22 cellular contexts compared by ENCODE assay signal in the genomic region with DNA sequence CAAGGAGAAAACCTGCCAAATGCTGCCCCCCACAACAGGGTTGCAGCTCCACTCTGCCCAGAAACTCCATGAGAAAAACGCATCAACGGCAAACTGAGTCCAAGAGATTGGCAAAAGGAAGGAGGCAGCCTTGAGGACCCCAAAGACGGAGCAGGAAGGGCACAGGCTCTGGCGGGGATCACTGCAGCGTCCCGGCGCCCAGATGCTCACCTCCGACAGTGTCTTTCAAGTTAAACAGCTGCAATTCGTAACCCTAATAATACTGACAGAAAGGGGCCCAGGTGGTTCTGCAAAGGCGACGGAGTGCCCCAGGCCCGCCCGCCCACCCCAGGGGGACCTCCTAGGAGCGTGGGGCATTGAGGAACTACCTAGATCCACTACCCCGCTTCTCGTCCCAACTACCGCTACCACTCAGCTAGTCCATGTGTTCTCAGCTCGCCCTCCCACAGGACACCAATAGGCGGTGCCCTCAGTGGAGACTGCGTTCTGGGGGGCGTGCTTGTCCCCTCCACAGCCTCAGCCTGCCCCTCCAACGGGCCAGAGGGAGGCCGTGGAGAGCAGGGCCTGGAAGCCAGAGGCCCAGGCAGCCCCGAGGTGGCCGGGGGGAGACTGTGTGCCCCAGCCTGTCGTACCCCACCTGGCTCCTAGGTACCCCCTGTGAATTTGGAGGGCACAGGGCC.
"Had no signal": no experiment of that assay in that cellular context is flagged by ENCODE, and none has a peak within 500 bp of the region (broad histone marks: within the 10 kb centered on the region; RNA-seq: fewer than 3 reads in every experiment).

No MANE protein-coding gene starts in this region.

- H3K4me1 Mint-ChIP-seq: activated CD4-positive, alpha-beta T cell treated with anti-CD3 and anti-CD28 coated beads for 36 hours; stimulated activated effector memory CD8-positive, alpha-beta T cell treated with anti-CD3 and anti-CD28 coated beads, Interleukin-12 subunit alpha, Interleukin-12 subunit beta, amount 100 ng/mL, for 72 hours had no signal

- H3K27ac Mint-ChIP-seq: activated CD4-positive, alpha-beta memory T cell treated with anti-CD3 and anti-CD28 coated beads for 36 hours; activated CD4-positive, alpha-beta T cell treated with anti-CD3 and anti-CD28 coated beads for 36 hours; activated T-cell treated with anti-CD3 and anti-CD28 coated beads, Interleukin-2, amount 50 U/mL, for 24 hours; stimulated activated effector memory CD8-positive, alpha-beta T cell treated with anti-CD3 and anti-CD28 coated beads, Interleukin-12 subunit alpha, Interleukin-12 subunit beta, amount 100 ng/mL, for 72 hours; T-helper 17 cell; type B pancreatic cell had no signal

- ATAC-seq: activated CD4-positive, alpha-beta T cell treated with anti-CD3 and anti-CD28 coated beads for 36 hours; left cardiac atrium; stimulated activated effector memory CD8-positive, alpha-beta T cell treated with anti-CD3 and anti-CD28 coated beads, Interleukin-12 subunit alpha, Interleukin-12 subunit beta, amount 100 ng/mL, for 72 hours; T-helper 17 cell had no signal

- H3K27me3 ChIP-seq: adrenal gland, breast epithelium, right atrium auricular region, stomach, testis had no signal

- H3K9me3 ChIP-seq: adrenal gland, prostate gland, testis had no signal

- H3K4me3 Mint-ChIP-seq: activated CD4-positive, alpha-beta memory T cell treated with anti-CD3 and anti-CD28 coated beads for 36 hours; activated CD4-positive, alpha-beta T cell treated with anti-CD3 and anti-CD28 coated beads for 36 hours; activated T-cell treated with anti-CD3 and anti-CD28 coated beads, Interleukin-2, amount 50 U/mL, for 24 hours; stimulated activated effector memory CD8-positive, alpha-beta T cell treated with anti-CD3 and anti-CD28 coated beads, Interleukin-12 subunit alpha, Interleukin-12 subunit beta, amount 100 ng/mL, for 72 hours; T-helper 17 cell; type B pancreatic cell had no signal

- H3K36me3 ChIP-seq: adrenal gland, breast epithelium, prostate gland, right atrium auricular region had no signal

- H3K4me3 ChIP-seq: adrenal gland, breast epithelium, lung, prostate gland, right atrium auricular region, smooth muscle cell, stomach, testis had no signal

- DNase-seq: activated CD4-positive, alpha-beta memory T cell treated with anti-CD3 and anti-CD28 coated beads for 36 hours; activated CD4-positive, alpha-beta T cell treated with anti-CD3 and anti-CD28 coated beads for 36 hours; activated naive CD4-positive, alpha-beta T cell treated with anti-CD3 and anti-CD28 coated beads, Interleukin-2, amount 50 U/mL, for 16 hours; activated T-cell treated with anti-CD3 and anti-CD28 coated beads, Interleukin-2, amount 50 U/mL, for 24 hours; cerebellar nuclear complex; effector CD4-positive, alpha-beta T cell; left cardiac atrium; midbrain; stimulated activated CD4-positive, alpha-beta T cell treated with anti-CD3 and anti-CD28 coated beads, Interleukin-4, amount 100 ng/mL, for 24 hours; stomach; T-helper 17 cell; testis had no signal

- H3K4me2 ChIP-seq: smooth muscle cell had no signal

- H3K9me3 Mint-ChIP-seq: activated CD4-positive, alpha-beta memory T cell treated with anti-CD3 and anti-CD28 coated beads for 36 hours; activated T-cell treated with anti-CD3 and anti-CD28 coated beads, Interleukin-2, amount 50 U/mL, for 24 hours; stimulated activated effector memory CD8-positive, alpha-beta T cell treated with anti-CD3 and anti-CD28 coated beads, Interleukin-12 subunit alpha, Interleukin-12 subunit beta, amount 100 ng/mL, for 72 hours; type B pancreatic cell had no signal

- FAIRE-seq: astrocyte, endothelial cell of umbilical vein had no signal

- H3K4me1 ChIP-seq: adrenal gland, breast epithelium, prostate gland, right atrium auricular region, stomach, testis had no signal

- H3K36me3 Mint-ChIP-seq: activated CD4-positive, alpha-beta memory T cell treated with anti-CD3 and anti-CD28 coated beads for 36 hours; stimulated activated effector memory CD8-positive, alpha-beta T cell treated with anti-CD3 and anti-CD28 coated beads, Interleukin-12 subunit alpha, Interleukin-12 subunit beta, amount 100 ng/mL, for 72 hours had no signal

- H3K27ac ChIP-seq: adrenal gland, breast epithelium, right atrium auricular region, stomach, testis had no signal

- H3K27me3 Mint-ChIP-seq: activated CD4-positive, alpha-beta memory T cell treated with anti-CD3 and anti-CD28 coated beads for 36 hours; activated CD4-positive, alpha-beta T cell treated with anti-CD3 and anti-CD28 coated beads for 36 hours; activated T-cell treated with anti-CD3 and anti-CD28 coated beads, Interleukin-2, amount 50 U/mL, for 24 hours; type B pancreatic cell had no signal
